5 cellular contexts compared by ENCODE assay signal in the genomic region with DNA sequence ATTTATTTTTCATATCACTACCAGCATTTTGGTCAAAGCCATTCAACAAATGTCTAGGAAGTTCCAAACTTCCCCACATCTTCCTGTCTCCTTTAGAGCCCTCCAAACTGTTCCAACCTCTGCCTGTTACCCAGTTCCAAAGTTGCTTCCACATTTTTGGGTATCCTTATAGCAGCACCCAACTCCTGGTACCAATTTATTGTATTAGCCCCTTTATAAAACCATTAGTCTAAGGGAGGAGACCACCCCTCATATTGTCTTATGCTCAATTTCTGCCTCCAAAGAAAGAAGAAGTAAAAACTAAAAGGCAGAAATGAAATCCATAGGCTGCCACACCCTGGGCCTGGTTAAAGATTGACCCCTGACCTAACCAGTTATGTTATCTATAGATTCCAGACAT. TPM values are rescaled to one million over a fixed set of nuclear protein-coding genes. Genes with fewer than 3 reads are reported as not detected.
"Had no signal": no experiment of that assay in that cellular context is flagged by ENCODE, and none has a peak within 500 bp of the region (broad histone marks: within the 10 kb centered on the region; RNA-seq: fewer than 3 reads in every experiment).

No MANE protein-coding gene starts in this region.

RNA-seq across cellular contexts. Expression of a gene that starts 18.1 kb away (rescaled TPM):
- total RNA-seq: HFFc6 had no signal

RNA-seq across cellular contexts. Expression of a gene that starts 27.2 kb away (rescaled TPM):
- total RNA-seq: GM23248, H1, H4, H9, HFFc6 had no signal
- polyA plus RNA-seq: GM23248 had no signal
